ENCODE assay signal across 8 cellular contexts in genomic region chr5:139402561-139403158, GRCh38. TPM values are rescaled to one million over a fixed set of nuclear protein-coding genes. Genes with fewer than 3 reads are reported as not detected.
DNase-seq lines count a peak whose midpoint lies in the region; ATAC-seq and TF ChIP-seq lines count a peak whose summit lies in the region.

No MANE protein-coding gene starts in this region.

- H3K27me3 Mint-ChIP-seq in T-helper 1 cell treated with Interleukin-12 subunit alpha and Interleukin-12 subunit beta and Interleukin-4 antibody, amounts not matched to agents 30 μg/mL and 1 μg/mL, for 36 hours (ENCODE audit: low read depth), result no peaks in the 10 kb centered on the region
- peaks cover 10% of the 10 kb centered on the region for H3K27me3 Mint-ChIP-seq in nephron progenitor cell (ENCODE audit: low read depth, poor library complexity)

- no peak for TF ChIP-seq EP300 in suprapubic skin (IDR thresholded peaks at IDR 0.05)
- no peak for TF ChIP-seq EP300 in upper lobe of left lung (IDR thresholded peaks at IDR 0.05)

- no peaks in the 10 kb centered on the region for H3K9me3 ChIP-seq in mammary epithelial cell (replicated peaks; ENCODE audit: insufficient read depth, low read length)
- H3K9me3 ChIP-seq in suprapubic skin, result no peaks in the 10 kb centered on the region
- no peaks in the 10 kb centered on the region for H3K9me3 ChIP-seq in upper lobe of left lung

- CTCF ChIA-PET in mammary epithelial cell (lab: Charles Lee; ENCODE audit: low non-redundant PET), result no interaction called here

- intact Hi-C loops in mammary epithelial cell (cut with micrococcal nuclease), result loop anchor here (2.0 kb wide), 2 partner anchors 18 to 60 kb away; no protein-coding TSS in a partner anchor

- TF ChIP-seq CTCF in mammary epithelial cell (conservative IDR thresholded peaks at IDR 0.05 in 1 of 2, IDR thresholded peaks at IDR 0.05 in 1 of 2; ENCODE audit: extremely low read depth in 1 of 2, insufficient read depth in 1 of 2, low read depth in 1 of 2, low read length in 2 of 2) (peak; percentile 51 to 59), nephron progenitor cell (IDR thresholded peaks at IDR 0.05) (no peak), suprapubic skin (IDR thresholded peaks at IDR 0.05) (no peak), upper lobe of left lung (IDR thresholded peaks at IDR 0.05) (peak in 3 of 6 experiments; percentile 11 to 21 (median 13))

- no peaks in the 10 kb centered on the region for H3K79me2 ChIP-seq in mammary epithelial cell (ENCODE audit: insufficient read depth, low read length)

- peaks cover 13% of the 10 kb centered on the region for H3K4me1 ChIP-seq in mammary epithelial cell (ENCODE audit: insufficient read depth, low read length)
- peaks cover 20% of the 10 kb centered on the region for H3K4me1 ChIP-seq in suprapubic skin
- peaks cover 13 to 18% (median 15%) of the 10 kb centered on the region in 4 donors for H3K4me1 ChIP-seq in upper lobe of left lung

- peak overlapping the region; percentile 100 for H3K27ac Mint-ChIP-seq in T-helper 1 cell treated with Interleukin-12 subunit alpha and Interleukin-12 subunit beta and Interleukin-4 antibody, amounts not matched to agents 30 μg/mL and 1 μg/mL, for 36 hours
- H3K27ac Mint-ChIP-seq in nephron progenitor cell, result peak overlapping the region; percentile 99

- TF ChIP-seq POLR2A in suprapubic skin (IDR thresholded peaks at IDR 0.05), result no peak
- no peak for TF ChIP-seq POLR2A in upper lobe of left lung (IDR thresholded peaks at IDR 0.05)

- dilution Hi-C loops in mammary epithelial cell (cut with HindIII; ENCODE audit: low sequenced_read_pairs), result loop anchor here (10.0 kb wide), 1 partner anchor 292 kb away; no protein-coding TSS in a partner anchor

- no peaks in the 10 kb centered on the region for H3K36me3 ChIP-seq in mammary epithelial cell (ENCODE audit: insufficient read depth, low read length)
- no peaks in the 10 kb centered on the region for H3K36me3 ChIP-seq in suprapubic skin
- no peaks in the 10 kb centered on the region for H3K36me3 ChIP-seq in upper lobe of left lung

- H3K4me2 ChIP-seq in mammary epithelial cell (ENCODE audit: insufficient read depth, low read depth, low read length), result peak overlapping the region; percentile 90

- H3K27me3 ChIP-seq in mammary epithelial cell (ENCODE audit: insufficient read depth, low read length) (no peaks in the 10 kb centered on the region), suprapubic skin (no peaks in the 10 kb centered on the region), upper lobe of left lung (no peaks in the 10 kb centered on the region)

- no peak overlapping the region for H3K9ac ChIP-seq in mammary epithelial cell (ENCODE audit: insufficient read depth, low read length)

- H2AFZ ChIP-seq in mammary epithelial cell (ENCODE audit: low read depth, low read length), result no peak overlapping the region

- peak overlapping the region; percentile 96 for H3K4me3 Mint-ChIP-seq in T-helper 1 cell treated with Interleukin-12 subunit alpha and Interleukin-12 subunit beta and Interleukin-4 antibody, amounts not matched to agents 30 μg/mL and 1 μg/mL, for 36 hours
- peak overlapping the region; percentile 93 for H3K4me3 Mint-ChIP-seq in nephron progenitor cell

- H3K27ac ChIP-seq in mammary epithelial cell (ENCODE audit: insufficient read depth, low read depth, low read length), result no peak overlapping the region
- H3K27ac ChIP-seq in suprapubic skin, result no peak overlapping the region
- H3K27ac ChIP-seq in upper lobe of left lung, result peak overlapping the region in 2 of 4 donors; percentile 87 to 91

- H4K20me1 ChIP-seq in mammary epithelial cell (ENCODE audit: insufficient read depth, low read length), result no peaks in the 10 kb centered on the region

- peaks cover 5% of the 10 kb centered on the region for H3K36me3 Mint-ChIP-seq in T-helper 1 cell treated with Interleukin-12 subunit alpha and Interleukin-12 subunit beta and Interleukin-4 antibody, amounts not matched to agents 30 μg/mL and 1 μg/mL, for 36 hours (ENCODE audit: low read depth)
- H3K36me3 Mint-ChIP-seq in nephron progenitor cell (ENCODE audit: low read depth), result peaks cover 13% of the 10 kb centered on the region

- no TSS peak for BruUV-seq in mammary epithelial cell (replicated peaks; lab: Mats Ljungman, UMichigan)

- ATAC-seq in upper lobe of left lung (ENCODE audit: low FRiP score in 2 of 2), result no peak

- peaks cover 40% of the 10 kb centered on the region for H3K4me1 Mint-ChIP-seq in T-helper 1 cell treated with Interleukin-12 subunit alpha and Interleukin-12 subunit beta and Interleukin-4 antibody, amounts not matched to agents 30 μg/mL and 1 μg/mL, for 36 hours (ENCODE audit: low read depth)
- H3K4me1 Mint-ChIP-seq in nephron progenitor cell, result peaks cover 25% of the 10 kb centered on the region

- 90% methylated on average over 7 of the region's 7 CpGs for WGBS in mammary epithelial cell (ENCODE audit: low coverage, missing lambda C conversion rate)
- 81% methylated on average over 7 of the region's 7 CpGs for WGBS in suprapubic skin
- WGBS in upper lobe of left lung, 2 donors, result 75 to 87% methylated on average over 7 of the region's 7 CpGs

- no peaks in the 10 kb centered on the region for H3K9me3 Mint-ChIP-seq in T-helper 1 cell treated with Interleukin-12 subunit alpha and Interleukin-12 subunit beta and Interleukin-4 antibody, amounts not matched to agents 30 μg/mL and 1 μg/mL, for 36 hours
- no peaks in the 10 kb centered on the region for H3K9me3 Mint-ChIP-seq in nephron progenitor cell

- in situ Hi-C loops in mammary epithelial cell (cut with MboI; ENCODE audit: low sequenced_read_pairs in 2 of 2), result no loop called here

- DNase-seq in T-helper 1 cell (no peak), NCI-H460 (ENCODE audit: extremely low read depth, low read depth) (peak; percentile 24), mammary epithelial cell (peak; percentile 20), nephron progenitor cell (no peak), suprapubic skin (ENCODE audit: low spot score in 2 of 2) (no peak), upper lobe of left lung (no peak), NCI-H1417 treated with DMSO at 0.1 percent for 48 hours (lab: John Stamatoyannopoulos, UW) (no peak)

- no peak overlapping the region for H3K4me3 ChIP-seq in mammary epithelial cell (replicated peaks in 1 of 3; ENCODE audit: insufficient read depth in 1 of 3, low read depth in 2 of 3, low read length in 3 of 3)
- H3K4me3 ChIP-seq in suprapubic skin, result no peak overlapping the region
- no peak overlapping the region for H3K4me3 ChIP-seq in upper lobe of left lung

RNA-seq across cellular contexts. Expression of gene SPATA24, which starts 1.2 kb away (rescaled TPM):
- 8.6 and 12.7 TPM in 2 replicates for total RNA-seq in NCI-H460 (2014; rRNA removed; shearing (Covaris generic))
- 10.3 and 11.2 TPM in 2 replicates for polyA plus RNA-seq in NCI-H460 (2014; cell fraction: nucleus; rRNA removed)
- total RNA-seq in mammary epithelial cell, result 1 to 10 TPM; 3.2 to 5.4 TPM
- 4.1 TPM for polyA plus RNA-seq in mammary epithelial cell
- polyA minus RNA-seq in mammary epithelial cell, result not detected
- 1 to 10 TPM in 3 of 4 donors, not detected in 1; 1.3 to 2.2 (median 1.4) TPM for total RNA-seq in suprapubic skin
- total RNA-seq in upper lobe of left lung, result 1 to 10 TPM in 5 of 6 donors, not detected in 1; 2.9 to 6.3 (median 4.8) TPM

RNA-seq across cellular contexts. Expression of gene PROB1, which starts 7.8 kb away (rescaled TPM):
- total RNA-seq in NCI-H460 (2014; rRNA removed; shearing (Covaris generic)), result 1.5 and 1.8 TPM in 2 replicates
- polyA plus RNA-seq in NCI-H460 (2014; cell fraction: nucleus; rRNA removed), result 2.3 and 4.2 TPM in 2 replicates
- total RNA-seq in mammary epithelial cell (under 1 TPM; 0.38 to 0.67 TPM), suprapubic skin (under 1 TPM; 0.08 to 0.44 (median 0.35) TPM), upper lobe of left lung (1 to 10 TPM in 2 of 6 donors, under 1 TPM in 4; 0.33 to 2.1 (median 0.95) TPM)
- polyA plus RNA-seq in mammary epithelial cell, result 0.03 TPM
- not detected for polyA minus RNA-seq in mammary epithelial cell

RNA-seq across cellular contexts. Expression of gene MZB1, which starts 12.9 kb away (rescaled TPM):
- total RNA-seq in NCI-H460 (2014; rRNA removed; shearing (Covaris generic)), result 0.10 and 0.52 TPM in 2 replicates
- 0.84 TPM in 1 of 2 replicates, not detected in the other for polyA plus RNA-seq in NCI-H460 (2014; cell fraction: nucleus; rRNA removed)
- total RNA-seq in mammary epithelial cell, result not detected
- not detected for polyA plus RNA-seq in mammary epithelial cell
- not detected for polyA minus RNA-seq in mammary epithelial cell
- total RNA-seq in suprapubic skin, result not detected
- 10 to 100 TPM in 4 of 6 donors, 1 to 10 TPM in 2; 1.5 to 30.7 (median 15.5) TPM for total RNA-seq in upper lobe of left lung

RNA-seq across cellular contexts. Expression of gene SLC23A1, which starts 19.6 kb away (rescaled TPM):
- not detected in 2 replicates for total RNA-seq in NCI-H460 (2014; rRNA removed; shearing (Covaris generic))
- polyA plus RNA-seq in NCI-H460 (2014; cell fraction: nucleus; rRNA removed), result not detected in 2 replicates
- total RNA-seq in mammary epithelial cell, result not detected
- not detected for polyA plus RNA-seq in mammary epithelial cell
- not detected for polyA minus RNA-seq in mammary epithelial cell
- 1 to 10 TPM in 3 of 4 donors, not detected in 1; 2.3 to 6.4 (median 3.0) TPM for total RNA-seq in suprapubic skin
- total RNA-seq in upper lobe of left lung, result 10 to 100 TPM in 1 of 6 donors, 1 to 10 TPM in 4, not detected in 1; 1.1 to 20.1 (median 1.8) TPM

RNA-seq across cellular contexts. Expression of gene DNAJC18, which starts 36.7 kb away (rescaled TPM):
- total RNA-seq in NCI-H460 (2014; rRNA removed; shearing (Covaris generic)), result 2.2 and 8.8 TPM in 2 replicates
- 2.2 and 8.5 TPM in 2 replicates for polyA plus RNA-seq in NCI-H460 (2014; cell fraction: nucleus; rRNA removed)
- total RNA-seq in mammary epithelial cell (10 to 100 TPM in 1 of 2 donors, 1 to 10 TPM in 1; 6.7 to 12.9 TPM), suprapubic skin (1 to 10 TPM; 2.2 to 7.2 (median 2.9) TPM), upper lobe of left lung (10 to 100 TPM in 1 of 6 donors, 1 to 10 TPM in 5; 1.0 to 11.6 (median 6.3) TPM)
- 3.3 TPM for polyA plus RNA-seq in mammary epithelial cell
- polyA minus RNA-seq in mammary epithelial cell, result 6.6 TPM

Comparison
In these comparisons a context has a peak if more than half of its experiments do, and no peak if none do; other contexts are left out.
1. DNase-seq: peak in NCI-H460 (single experiment) and mammary epithelial cell (single experiment); none in T-helper 1 cell (0 of 5), nephron progenitor cell (single experiment), suprapubic skin (0 of 2), upper lobe of left lung (0 of 2) and NCI-H1417 treated with DMSO at 0.1 percent for 48 hours (single experiment).
2. CTCF ChIP-seq: peak in mammary epithelial cell (2 of 2); none in nephron progenitor cell (single experiment) and suprapubic skin (0 of 2).